10 cellular contexts compared by ENCODE assay signal in the genomic region with DNA sequence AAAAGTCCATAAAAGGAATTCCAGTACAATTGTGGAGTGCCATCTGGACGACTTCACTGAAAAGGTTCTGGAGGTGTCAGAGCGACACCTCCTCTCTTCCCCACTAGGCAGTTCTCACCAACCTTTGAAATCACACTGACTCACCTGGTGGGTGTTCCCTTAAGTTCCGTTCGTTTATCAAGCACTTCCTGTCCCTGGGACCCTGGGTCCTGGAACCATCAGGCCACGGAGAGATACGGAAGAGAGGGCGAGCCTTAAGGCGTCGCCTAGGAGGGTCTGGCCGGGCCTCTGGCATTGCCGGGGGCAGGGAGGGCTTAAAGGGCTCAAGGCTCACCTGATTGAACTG. TPM values are rescaled to one million over a fixed set of nuclear protein-coding genes. Genes with fewer than 3 reads are reported as not detected.
DNase-seq lines count a peak whose midpoint lies in the region; ATAC-seq and TF ChIP-seq lines count a peak whose summit lies in the region.
"Had no signal": no experiment of that assay in that cellular context is flagged by ENCODE, and none has a peak within 500 bp of the region (broad histone marks: within the 10 kb centered on the region; RNA-seq: fewer than 3 reads in every experiment).

No MANE protein-coding gene starts in this region.

- H3K4me3 ChIP-seq in Panc1 (ENCODE audit: low read depth in 2 of 2, low read length in 2 of 2), result peak overlapping the region; percentile 37 to 50
- H3K4me3 ChIP-seq: SK-N-MC had no signal

- H3K27me3 Mint-ChIP-seq in glutamatergic neuron (ENCODE audit: unreplicated experiment), result no peaks in the 10 kb centered on the region
- no peaks in the 10 kb centered on the region for H3K27me3 Mint-ChIP-seq in progenitor cell of endocrine pancreas

- H3K27ac ChIP-seq in Panc1 (ENCODE audit: low read length), result no peak overlapping the region; the same call in 1 of the 2 replicates
- H3K27ac ChIP-seq: SK-N-MC had no signal

- no peaks in the 10 kb centered on the region for H3K9me3 ChIP-seq in Panc1 (ENCODE audit: control insufficient read depth, insufficient read depth, low read depth, low read length)

- CTCF ChIA-PET in Panc1 (lab: Charles Lee), result no interaction called here

- DNase-seq in DMS53 treated with DMSO at 0.1 percent for 48 hours (lab: John Stamatoyannopoulos, UW; ENCODE audit: unreplicated experiment) (peak; percentile 7), Panc1 (ENCODE audit: low read depth, low spot score) (no peak), glutamatergic neuron (no peak), progenitor cell of endocrine pancreas (ENCODE audit: low spot score, unreplicated experiment) (no peak), NOMO-1 treated with DMSO at 0.1 percent for 48 hours (lab: John Stamatoyannopoulos, UW; ENCODE audit: unreplicated experiment) (no peak)

- no peaks in the 10 kb centered on the region for H3K4me1 ChIP-seq in Panc1 (ENCODE audit: control insufficient read depth, insufficient read depth, low read length)

- TF ChIP-seq CTCF in Panc1 (IDR thresholded peaks at IDR 0.05) (no peak), glutamatergic neuron (IDR thresholded peaks at IDR 0.05; ENCODE audit: partially characterized antibody, unreplicated experiment) (no peak), progenitor cell of endocrine pancreas (IDR thresholded peaks at IDR 0.05; ENCODE audit: unreplicated experiment) (no peak)

- intact Hi-C loops in Panc1 (cut with micrococcal nuclease; ENCODE audit: unreplicated experiment), result no loop called here

- ATAC-seq in Panc1, result peak; percentile 63; the same call in 1 of the 2 replicates
- no peak for ATAC-seq in HG02623 (IDR thresholded peaks at IDR 0.05; ENCODE audit: unreplicated experiment)
- no peak for ATAC-seq in GM19035 (IDR thresholded peaks at IDR 0.05; ENCODE audit: unreplicated experiment)
- ATAC-seq in HG03432 (IDR thresholded peaks at IDR 0.05; ENCODE audit: unreplicated experiment), result no peak

- no peaks in the 10 kb centered on the region for H3K27me3 ChIP-seq in Panc1 (ENCODE audit: control insufficient read depth, insufficient read depth, low read length)

- H3K36me3 ChIP-seq in Panc1 (ENCODE audit: control insufficient read depth, insufficient read depth, low read length), result no peaks in the 10 kb centered on the region

- no peaks in the 10 kb centered on the region for H3K9me3 Mint-ChIP-seq in glutamatergic neuron (ENCODE audit: unreplicated experiment)
- H3K9me3 Mint-ChIP-seq in progenitor cell of endocrine pancreas (ENCODE audit: low read depth), result peaks cover 2% of the 10 kb centered on the region

- no TSS peak for BruUV-seq in Panc1 (replicated peaks; lab: Mats Ljungman, UMichigan)

- H3K4me3 Mint-ChIP-seq in glutamatergic neuron (ENCODE audit: unreplicated experiment) (peak overlapping the region; percentile 88), progenitor cell of endocrine pancreas (ENCODE audit: low read depth) (peak overlapping the region; percentile 78)

- POLR2A ChIA-PET in Panc1 (lab: Charles Lee), result no interaction called here

- H3K27ac Mint-ChIP-seq in glutamatergic neuron (ENCODE audit: unreplicated experiment), result no peak overlapping the region
- peak overlapping the region; percentile 67 for H3K27ac Mint-ChIP-seq in progenitor cell of endocrine pancreas

- H3K36me3 Mint-ChIP-seq in glutamatergic neuron (ENCODE audit: unreplicated experiment), result no peaks in the 10 kb centered on the region
- H3K36me3 Mint-ChIP-seq in progenitor cell of endocrine pancreas (ENCODE audit: insufficient read depth), result no peaks in the 10 kb centered on the region

- in situ Hi-C loops in Panc1 (cut with HindIII; ENCODE audit: low pct_unique_long_range_greater_than_20kb, low sequenced_read_pairs), result no loop called here

- H3K4me1 Mint-ChIP-seq in glutamatergic neuron (ENCODE audit: low read depth, unreplicated experiment), result peaks cover 4% of the 10 kb centered on the region
- peaks cover 15% of the 10 kb centered on the region for H3K4me1 Mint-ChIP-seq in progenitor cell of endocrine pancreas (ENCODE audit: low read depth)

RNA-seq across cellular contexts. Expression of a gene that starts 0.3 kb away (rescaled TPM):
- total RNA-seq in Panc1 (2021; ENCODE audit: unreplicated experiment) (0.36 TPM), glutamatergic neuron (ENCODE audit: unreplicated experiment) (not detected), progenitor cell of endocrine pancreas (13.4 and 14.9 TPM in 2 replicates)
- polyA plus RNA-seq in Panc1 (2012; ENCODE audit: insufficient read length), result 1.0 TPM
- polyA plus RNA-seq: liver had no signal

Comparison
In these comparisons a context has a peak if more than half of its experiments do, and no peak if none do; other contexts are left out.
1. RNA of a gene that starts 0.3 kb away (total RNA-seq): 13.4 to 14.9 TPM in progenitor cell of endocrine pancreas; 0.36 TPM in Panc1 (single experiment) and not detected in glutamatergic neuron (single experiment); every median in the first group is over 10 times any median in the second.